13 cellular contexts compared by ENCODE assay signal in the genomic region with DNA sequence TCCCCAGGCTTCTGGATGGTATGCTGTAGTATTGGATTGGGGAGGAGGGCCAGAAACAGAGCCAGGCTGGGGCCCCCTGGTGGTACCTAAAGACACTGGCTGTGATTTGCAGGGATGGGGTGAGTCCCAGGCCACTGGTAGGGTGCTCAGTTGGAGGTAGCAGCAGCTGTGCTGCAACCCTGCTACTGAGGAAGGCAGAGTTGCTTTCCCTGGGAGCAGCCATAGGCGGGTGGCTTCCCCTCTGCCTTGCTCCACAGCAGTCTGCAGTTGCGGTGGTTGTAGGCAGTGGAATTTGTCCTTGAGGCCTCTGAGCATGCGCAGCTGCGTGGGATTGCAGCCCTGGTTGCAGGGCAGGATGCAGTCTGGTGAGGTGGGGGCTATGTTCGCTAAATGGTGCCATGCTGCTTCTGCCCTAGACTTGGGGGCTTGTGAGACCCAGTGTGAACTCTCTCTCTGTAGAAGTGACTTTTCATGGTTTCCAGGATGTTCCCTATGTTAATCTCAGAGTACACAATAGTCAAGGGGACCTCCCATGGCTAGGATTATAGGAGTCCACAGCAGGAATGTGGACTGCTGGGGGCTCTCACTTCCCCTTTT. TPM values are rescaled to one million over a fixed set of nuclear protein-coding genes. Genes with fewer than 3 reads are reported as not detected.
DNase-seq lines count a peak whose midpoint lies in the region; ATAC-seq, FAIRE-seq and TF ChIP-seq lines count a peak whose summit lies in the region.
"Had no signal": no experiment of that assay in that cellular context is flagged by ENCODE, and none has a peak within 500 bp of the region (broad histone marks: within the 10 kb centered on the region; RNA-seq: fewer than 3 reads in every experiment).

No MANE protein-coding gene starts in this region.

- no peak for TF ChIP-seq EP300 in sigmoid colon (IDR thresholded peaks at IDR 0.05)

- peak; percentile 30 for DNase-seq in ACHN
- no peak for DNase-seq in IMR-90
- DNase-seq in epithelial cell of proximal tubule (ENCODE audit: low read depth), result no peak
- no peak for DNase-seq in sigmoid colon
- DNase-seq in DMS153 (lab: John Stamatoyannopoulos, UW), result no peak
- DNase-seq in frontal cortex (ENCODE audit: low spot score in 2 of 2), result no peak
- DNase-seq: CD4-positive, CD25-positive, alpha-beta regulatory T cell; NCI-H446; small intestine had no signal

- FAIRE-seq in frontal cortex (lab: Jason Lieb, UNC), result no peak
- FAIRE-seq: small intestine had no signal

- no peak for TF ChIP-seq RAD21 in IMR-90 (IDR thresholded peaks at IDR 0.05; ENCODE audit: low read length)

- no peaks in the 10 kb centered on the region for H3K36me3 ChIP-seq in IMR-90 (ENCODE audit: control insufficient read depth, insufficient read depth, low read length)
- no peaks in the 10 kb centered on the region for H3K36me3 ChIP-seq in sigmoid colon
- H3K36me3 ChIP-seq: HAP-1 had no signal

- ATAC-seq in GM19395 (IDR thresholded peaks at IDR 0.05; ENCODE audit: unreplicated experiment), result peak; percentile 68
- no peak for ATAC-seq in IMR-90 (ENCODE audit: low read depth)
- no peak for ATAC-seq in HG03095 (IDR thresholded peaks at IDR 0.05; ENCODE audit: unreplicated experiment)
- ATAC-seq: activated CD4-positive, CD25-positive, alpha-beta regulatory T cell treated with anti-CD3 and anti-CD28 coated beads, Interleukin-2, amount 50 U/mL, for 24 hours had no signal

- no peak overlapping the region for H3K14ac ChIP-seq in IMR-90 (replicated peaks; ENCODE audit: low read depth, low read length)

- no peak overlapping the region for H3K56ac ChIP-seq in IMR-90 (ENCODE audit: extremely low read depth, insufficient read depth, low read length)

- H3K9me3 ChIP-seq in IMR-90 (ENCODE audit: control insufficient read depth, insufficient read depth, low read length) (no peaks in the 10 kb centered on the region; the same call in 1 of the 2 replicates), sigmoid colon (no peaks in the 10 kb centered on the region)
- H3K9me3 ChIP-seq: HAP-1 had no signal

- BruUV-seq in IMR-90 (replicated peaks; lab: Mats Ljungman, UMichigan), result no TSS peak

- no peak overlapping the region for H2BK120ac ChIP-seq in IMR-90 (ENCODE audit: low read depth, low read length)

- CTCF ChIA-PET in IMR-90 (lab: Yijun Ruan, JAX), result no interaction called here

- H3K9me1 ChIP-seq in IMR-90 (ENCODE audit: insufficient read depth, low read length), result 0 out of 2 replicates have a peak, but pooled peaks cover 3% of the 10 kb centered on the region

- H3K27ac ChIP-seq in IMR-90 (ENCODE audit: insufficient read depth, low read length) (no peak overlapping the region), sigmoid colon (no peak overlapping the region)

- H3K4me1 ChIP-seq in IMR-90 (ENCODE audit: control insufficient read depth, insufficient read depth, low read length), result no peaks in the 10 kb centered on the region
- no peaks in the 10 kb centered on the region for H3K4me1 ChIP-seq in sigmoid colon

- H2AFZ ChIP-seq in IMR-90 (replicated peaks; ENCODE audit: low read length, poor library complexity), result peak overlapping the region; percentile 58

- no peak overlapping the region for H4K5ac ChIP-seq in IMR-90 (ENCODE audit: low read depth, low read length)

- H3K23ac ChIP-seq in IMR-90 (ENCODE audit: low read depth, low read length), result no peak overlapping the region

- H2BK5ac ChIP-seq in IMR-90 (ENCODE audit: low read depth, low read length, poor library complexity, severe bottlenecking), result no peak overlapping the region

- in situ Hi-C loops in ACHN (cut with HindIII; ENCODE audit: low pct_ligation_motif_present, low pct_unique_long_range_greater_than_20kb, low sequenced_read_pairs), result no loop called here
- in situ Hi-C loops in IMR-90 (cut with MboI; ENCODE audit: low sequenced_read_pairs), result no loop called here

- no peak overlapping the region for H4K8ac ChIP-seq in IMR-90 (ENCODE audit: low read depth in 2 of 2, low read length in 2 of 2)

- intact Hi-C loops in IMR-90 (cut with micrococcal nuclease) (no loop called here), sigmoid colon (cut with DNase I) (no loop called here)

- no peak overlapping the region for H3K9ac ChIP-seq in IMR-90 (ENCODE audit: low read depth, low read length)

- H3K4ac ChIP-seq in IMR-90 (ENCODE audit: low read depth, low read length), result no peak overlapping the region

- no peak overlapping the region for H3K4me2 ChIP-seq in IMR-90 (ENCODE audit: low read depth, low read length)

- POLR2A ChIA-PET in IMR-90 (lab: Charles Lee; ENCODE audit: unreplicated experiment), result no interaction called here

- no peak overlapping the region for H4K91ac ChIP-seq in IMR-90 (ENCODE audit: insufficient read depth, low read depth, low read length)

- 0 out of 2 replicates have a peak, but pooled peaks have one; percentile 2 for TF ChIP-seq CTCF in IMR-90 (conservative IDR thresholded peaks at IDR 0.05; ENCODE audit: low read depth, low read length)
- peak; percentile 40 for TF ChIP-seq CTCF in epithelial cell of proximal tubule (conservative IDR thresholded peaks at IDR 0.05; ENCODE audit: low read depth, low read length)
- no peak for TF ChIP-seq CTCF in sigmoid colon (IDR thresholded peaks at IDR 0.05)

- no peaks in the 10 kb centered on the region for H3K79me1 ChIP-seq in IMR-90 (ENCODE audit: low read depth in 1 of 2, low read length in 2 of 2)

- no peak overlapping the region for H2BK15ac ChIP-seq in IMR-90 (ENCODE audit: low read depth, low read length)

- WGBS in IMR-90 (ENCODE audit: extremely low coverage in 2 of 2, insufficient read length in 1 of 2), 2 experiments, result no CpG with 5 or more reads among the region's 5 CpGs
- 73 to 83% methylated on average over 5 of the region's 5 CpGs for WGBS in sigmoid colon, 2 donors

- no peak overlapping the region for H2AK9ac ChIP-seq in IMR-90 (replicated peaks; ENCODE audit: low read depth, low read length, poor library complexity)

- H3K27me3 ChIP-seq in IMR-90 (ENCODE audit: control insufficient read depth, insufficient read depth, low read length) (no peaks in the 10 kb centered on the region), sigmoid colon (no peaks in the 10 kb centered on the region)

- dilution Hi-C loops in IMR-90 (cut with HindIII; ENCODE audit: low sequenced_read_pairs, unreplicated experiment), result no loop called here

- H4K20me1 ChIP-seq in IMR-90 (ENCODE audit: insufficient read depth, low read length), result no peaks in the 10 kb centered on the region

- no peak overlapping the region for H2AK5ac ChIP-seq in IMR-90 (ENCODE audit: low read depth, low read length)

- H3K4me3 ChIP-seq in IMR-90 (ENCODE audit: insufficient read depth, low read depth, low read length) (no peak overlapping the region), epithelial cell of proximal tubule (ENCODE audit: low read depth, low read length) (no peak overlapping the region), sigmoid colon (no peak overlapping the region)
- H3K4me3 ChIP-seq: HAP-1 had no signal

- H3K18ac ChIP-seq in IMR-90 (ENCODE audit: low read depth, low read length), result no peak overlapping the region

- TF ChIP-seq POLR2A in IMR-90 (IDR thresholded peaks at IDR 0.05; ENCODE audit: low read depth, low read length), result no peak
- no peak for TF ChIP-seq POLR2A in sigmoid colon (IDR thresholded peaks at IDR 0.05)

- no peak overlapping the region for H2BK20ac ChIP-seq in IMR-90 (ENCODE audit: low read depth, low read length)

TF ChIP-seq in IMR-90, 13 proteins besides CTCF, POLR2A, EP300 and RAD21:
- TF ChIP-seq RFX5 (IDR thresholded peaks at IDR 0.05; ENCODE audit: low read depth, low read length) (no peak), SMC3 (IDR thresholded peaks at IDR 0.05; ENCODE audit: low read depth, low read length) (no peak), FOS (IDR thresholded peaks at IDR 0.05; ENCODE audit: low read depth, low read length) (no peak), RCOR1 (IDR thresholded peaks at IDR 0.05; ENCODE audit: insufficient replicate concordance, low read length) (no peak), BHLHE40 (IDR thresholded peaks at IDR 0.05; ENCODE audit: low read depth, low read length) (no peak), MAFK (IDR thresholded peaks at IDR 0.05; ENCODE audit: low read depth, low read length) (no peak), MAZ (IDR thresholded peaks at IDR 0.05; ENCODE audit: borderline replicate concordance, low read depth, low read length) (no peak), CHD1 (IDR thresholded peaks at IDR 0.05; ENCODE audit: low read depth, low read length) (no peak)

RNA-seq across cellular contexts. Expression of gene B3GALT1, which starts 38.9 kb away (rescaled TPM):
- total RNA-seq in IMR-90 (2012; rRNA removed), result 0.83 and 0.90 TPM in 2 replicates
- 0.19 and 0.24 TPM in 2 replicates for polyA plus RNA-seq in IMR-90 (2012; rRNA removed)
- polyA plus RNA-seq in IMR-90 (2012; cell fraction: cytosol; rRNA removed), result 0.03 and 0.08 TPM in 2 replicates
- 0.02 and 0.31 TPM in 2 replicates for polyA plus RNA-seq in IMR-90 (2012; cell fraction: nucleus; rRNA removed; ENCODE audit: low replicate concordance)
- 0.69 and 0.87 TPM in 2 replicates for total RNA-seq in epithelial cell of proximal tubule
- total RNA-seq in sigmoid colon, result 1 to 10 TPM; 1.1 to 2.1 (median 1.6) TPM
- polyA plus RNA-seq in sigmoid colon, result 1 to 10 TPM in 2 of 3 donors, under 1 TPM in 1; 0.60 to 4.8 (median 1.2) TPM
- 54.2 TPM for total RNA-seq in frontal cortex
- total RNA-seq: CD4-positive, CD25-positive, alpha-beta regulatory T cell had no signal
- polyA plus RNA-seq: CD4-positive, CD25-positive, alpha-beta regulatory T cell had no signal

Comparison
In these comparisons a context has a peak if more than half of its experiments do, and no peak if none do; other contexts are left out.
1. CTCF ChIP-seq: peak in IMR-90 (single experiment) and epithelial cell of proximal tubule (single experiment); none in sigmoid colon (0 of 4).
2. RNA of gene B3GALT1, which starts 38.9 kb away (total RNA-seq): 54.2 TPM in frontal cortex (single experiment); 1.1 to 2.1 TPM in sigmoid colon, 0.83 to 0.90 TPM in IMR-90 and 0.69 to 0.87 TPM in epithelial cell of proximal tubule; every median in the first group is over 10 times any median in the second.